ENCODE assay signal across 13 cellular contexts in the genomic region with DNA sequence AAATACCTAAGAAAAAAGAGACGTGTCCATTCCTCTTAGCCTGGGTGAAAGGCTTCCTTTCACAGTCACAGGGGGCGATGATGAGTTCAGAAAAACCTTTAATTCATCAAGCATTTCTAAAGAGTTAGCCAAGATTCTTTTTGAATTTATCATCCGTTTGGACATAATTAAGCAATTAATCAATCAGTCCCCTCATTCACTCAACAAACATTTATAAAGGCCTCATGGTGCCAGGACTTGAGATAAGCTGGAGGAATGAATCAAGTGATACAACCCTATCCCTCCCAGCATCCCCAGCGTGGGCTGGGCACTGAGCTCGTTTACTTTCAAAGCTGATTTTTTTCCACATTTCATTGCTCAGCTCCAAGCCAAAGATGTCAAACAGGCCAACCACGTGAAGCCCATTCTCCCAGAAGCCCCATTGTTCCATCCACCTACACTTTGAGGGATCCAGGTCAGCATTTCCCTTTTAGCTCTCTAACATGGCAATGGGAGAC.
A peak's percentile ranks its signal among the peaks of the same experiment; 100 is the strongest.
DNase-seq lines count a peak whose midpoint lies in the region; ATAC-seq, FAIRE-seq and TF ChIP-seq lines count a peak whose summit lies in the region.
"Had no signal": no experiment of that assay in that cellular context is flagged by ENCODE, and none has a peak within 500 bp of the region (broad histone marks: within the 10 kb centered on the region; RNA-seq: fewer than 3 reads in every experiment).

No MANE protein-coding gene starts in this region.

- H3K9me3 Mint-ChIP-seq in activated CD4-positive, alpha-beta memory T cell treated with anti-CD3 and anti-CD28 coated beads for 36 hours = peaks cover 27% of the 10 kb centered on the region

- H3K27me3 ChIP-seq in BJ (ENCODE audit: control insufficient read depth, insufficient read depth, low read length) (no peaks in the 10 kb centered on the region), esophagus squamous epithelium (no peaks in the 10 kb centered on the region), psoas muscle (ENCODE audit: insufficient read depth in 3 of 3, low read length in 2 of 3) (no peaks in the 10 kb centered on the region)
- H3K27me3 ChIP-seq: heart right ventricle had no signal

- H3K36me3 ChIP-seq in BJ (ENCODE audit: control insufficient read depth, insufficient read depth, low read length) = no peaks in the 10 kb centered on the region
- no peaks in the 10 kb centered on the region for H3K36me3 ChIP-seq in esophagus squamous epithelium
- H3K36me3 ChIP-seq in psoas muscle (ENCODE audit: insufficient read depth in 1 of 2, low read depth in 1 of 2) = no peaks in the 10 kb centered on the region
- H3K36me3 ChIP-seq: heart right ventricle had no signal

- TF ChIP-seq POLR2A in esophagus squamous epithelium (IDR thresholded peaks at IDR 0.05) = no peak

- ATAC-seq in psoas muscle = no peak
- no peak for ATAC-seq in GM21423 (IDR thresholded peaks at IDR 0.05; ENCODE audit: unreplicated experiment)
- ATAC-seq: K562 had no signal

- H3K4me3 ChIP-seq in BJ (ENCODE audit: low read depth, low read length) = no peak overlapping the region
- H3K4me3 ChIP-seq in esophagus squamous epithelium = no peak overlapping the region
- H3K4me3 ChIP-seq in psoas muscle = no peak overlapping the region
- H3K4me3 ChIP-seq: K562 had no signal

- intact Hi-C loops in esophagus squamous epithelium (cut with DNase I) = no loop called here
- intact Hi-C loops in psoas muscle (cut with DNase I) = no loop called here
- intact Hi-C loops in activated CD4-positive, alpha-beta memory T cell treated with anti-CD3 and anti-CD28 coated beads for 36 hours (cut with micrococcal nuclease) = no loop called here

- peak; percentile 74 for FAIRE-seq in RCC 7860 (lab: Jason Lieb, UNC)
- FAIRE-seq: K562 had no signal

- DNase-seq in BJ (ENCODE audit: low read depth) (no peak), RCC 7860 (ENCODE audit: low spot score) (peak; percentile 75), esophagus squamous epithelium (lab: John Stamatoyannopoulos, UW) (no peak), psoas muscle (no peak), NCI-H2196 treated with DMSO at 0.1 percent for 48 hours (lab: John Stamatoyannopoulos, UW; ENCODE audit: unreplicated experiment) (no peak), NCI-H345 treated with DMSO at 0.1 percent for 48 hours (lab: John Stamatoyannopoulos, UW; ENCODE audit: unreplicated experiment) (no peak)
- no peak for DNase-seq in activated CD4-positive, alpha-beta memory T cell treated with anti-CD3 and anti-CD28 coated beads for 36 hours
- DNase-seq: activated gamma-delta T cell treated with Interleukin-2 at 50 U/mL for 16 hours, DMS79, NCI-H69 had no signal

- 38 to 48% methylated on average over 6 of the region's 6 CpGs for WGBS in esophagus squamous epithelium, 2 donors
- 54 to 64% (median 59%) methylated on average over 6 of the region's 6 CpGs for WGBS in psoas muscle, 3 donors

- no peaks in the 10 kb centered on the region for H3K4me1 Mint-ChIP-seq in activated CD4-positive, alpha-beta memory T cell treated with anti-CD3 and anti-CD28 coated beads for 36 hours (ENCODE audit: low read depth)

- no peak overlapping the region for H3K4me3 Mint-ChIP-seq in activated CD4-positive, alpha-beta memory T cell treated with anti-CD3 and anti-CD28 coated beads for 36 hours

- H3K4me1 ChIP-seq in esophagus squamous epithelium = peaks cover 4 to 41% (median 14%) of the 10 kb centered on the region in 3 donors
- H3K4me1 ChIP-seq in psoas muscle = no peaks in the 10 kb centered on the region

- H3K9me3 ChIP-seq in esophagus squamous epithelium (peaks cover 0 to 19% (median 7%) of the 10 kb centered on the region in 3 donors), psoas muscle (peaks cover 17% of the 10 kb centered on the region)

- peak overlapping the region; percentile 22 to 74 (median 58) for H3K27ac ChIP-seq in esophagus squamous epithelium
- peak overlapping the region; percentile 36 for H3K27ac ChIP-seq in psoas muscle

- POLR2A ChIA-PET in BJ (lab: Charles Lee) = interaction anchor here (0.6 to 0.9 kb wide), 2 partner anchors 53 to 141 kb away, joined by 3 read pairs; partner anchors contain the start of gene SLIT3
- POLR2A ChIA-PET in activated CD4-positive, alpha-beta memory T cell treated with anti-CD3 and anti-CD28 coated beads for 36 hours (lab: Charles Lee) = no interaction called here

- CTCF ChIA-PET in BJ (lab: Yijun Ruan, JAX) = interaction anchor here (0.9 to 1.3 kb wide), 6 partner anchors 11 to 171 kb away, joined by 3 to 4 read pairs (median 3); partner anchors contain the start of gene SLIT3
- CTCF ChIA-PET in activated CD4-positive, alpha-beta memory T cell treated with anti-CD3 and anti-CD28 coated beads for 36 hours (lab: Charles Lee) = interaction anchor here (0.8 kb wide), 1 partner anchor 421 kb away, joined by 3 read pairs; no protein-coding TSS in a partner anchor

- H3K27me3 Mint-ChIP-seq in activated CD4-positive, alpha-beta memory T cell treated with anti-CD3 and anti-CD28 coated beads for 36 hours = no peaks in the 10 kb centered on the region

- peak; percentile 37; the same call in 1 of the 2 replicates for TF ChIP-seq CTCF in BJ (IDR thresholded peaks at IDR 0.05; ENCODE audit: insufficient read depth, low read depth, low read length)
- no peak for TF ChIP-seq CTCF in esophagus squamous epithelium (IDR thresholded peaks at IDR 0.05)
- no peak for TF ChIP-seq CTCF in psoas muscle (IDR thresholded peaks at IDR 0.05)

- H3K36me3 Mint-ChIP-seq in activated CD4-positive, alpha-beta memory T cell treated with anti-CD3 and anti-CD28 coated beads for 36 hours = no peaks in the 10 kb centered on the region

- H3K27ac Mint-ChIP-seq in activated CD4-positive, alpha-beta memory T cell treated with anti-CD3 and anti-CD28 coated beads for 36 hours = no peak overlapping the region
